21 cellular contexts compared by ENCODE assay signal in the genomic region with DNA sequence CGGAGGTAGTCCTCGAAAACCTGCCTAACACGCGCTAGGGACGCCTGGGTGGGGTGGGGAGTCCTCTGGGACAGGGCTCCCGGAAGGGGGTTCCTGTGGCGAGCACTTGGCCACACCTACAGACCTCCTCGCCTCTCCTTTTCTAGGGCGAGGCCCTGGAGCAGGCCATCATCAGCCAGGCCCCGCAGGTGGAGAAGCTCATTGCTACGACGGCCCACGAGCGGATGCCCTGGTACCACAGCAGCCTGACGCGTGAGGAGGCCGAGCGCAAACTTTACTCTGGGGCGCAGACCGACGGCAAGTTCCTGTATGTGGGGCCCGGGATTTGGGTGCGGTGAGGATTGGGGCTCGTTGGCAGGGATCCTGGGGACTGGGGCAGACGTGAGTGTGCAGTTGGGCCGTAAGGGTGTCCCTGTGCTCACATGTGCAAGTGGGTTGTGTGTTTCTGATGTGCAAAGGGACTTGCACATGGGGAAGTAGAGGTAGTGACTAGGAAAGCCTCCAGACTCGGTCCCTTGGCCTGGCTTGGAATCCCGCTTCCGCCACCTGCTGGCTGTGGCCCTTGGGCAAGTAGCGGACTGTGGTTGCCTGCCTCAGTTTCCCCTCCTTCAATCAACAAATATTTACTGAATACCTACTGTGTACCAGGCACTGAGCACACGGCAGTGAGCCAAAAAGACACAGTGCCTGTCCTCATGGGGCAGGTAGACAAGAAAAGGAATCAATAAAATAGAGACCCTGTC. TPM values are rescaled to one million over a fixed set of nuclear protein-coding genes. Genes with fewer than 3 reads are reported as not detected.
A peak's percentile ranks its signal among the peaks of the same experiment; 100 is the strongest.
DNase-seq lines count a peak whose midpoint lies in the region; ATAC-seq and TF ChIP-seq lines count a peak whose summit lies in the region.
"Had no signal": no experiment of that assay in that cellular context is flagged by ENCODE, and none has a peak within 500 bp of the region (broad histone marks: within the 10 kb centered on the region; RNA-seq: fewer than 3 reads in every experiment).

No MANE protein-coding gene starts in this region.

- peaks cover 53% of the 10 kb centered on the region for H3K4me1 Mint-ChIP-seq in activated CD4-positive, alpha-beta T cell treated with anti-CD3 and anti-CD28 coated beads, Interleukin-2, amount 10 ng/mL, durations not matched to agents 7 days and 5 days
- peaks cover 30% of the 10 kb centered on the region for H3K4me1 Mint-ChIP-seq in brain
- peaks cover 37 to 89% (median 78%) of the 10 kb centered on the region in 4 donors for H3K4me1 Mint-ChIP-seq in naive thymus-derived CD8-positive, alpha-beta T cell

- no peak for ATAC-seq in naive thymus-derived CD8-positive, alpha-beta T cell
- ATAC-seq in GM21390 (IDR thresholded peaks at IDR 0.05; ENCODE audit: unreplicated experiment): no peak
- no peak for ATAC-seq in HG03342 (IDR thresholded peaks at IDR 0.05; ENCODE audit: unreplicated experiment)
- ATAC-seq in GM18867 (IDR thresholded peaks at IDR 0.05; ENCODE audit: unreplicated experiment): no peak

- H3K4me3 ChIP-seq in Jurkat, Clone E6-1 (ENCODE audit: low read length): peak overlapping the region; percentile 37
- H3K4me3 ChIP-seq: Peyer's patch, thyroid gland had no signal

- no peaks in the 10 kb centered on the region for H3K27me3 Mint-ChIP-seq in activated CD4-positive, alpha-beta T cell treated with anti-CD3 and anti-CD28 coated beads, Interleukin-2, amount 10 ng/mL, durations not matched to agents 7 days and 5 days
- no peaks in the 10 kb centered on the region for H3K27me3 Mint-ChIP-seq in brain
- no peaks in the 10 kb centered on the region for H3K27me3 Mint-ChIP-seq in naive thymus-derived CD8-positive, alpha-beta T cell

- H3K27ac Mint-ChIP-seq in activated CD4-positive, alpha-beta T cell treated with anti-CD3 and anti-CD28 coated beads, Interleukin-2, amount 10 ng/mL, durations not matched to agents 7 days and 5 days: peak overlapping the region; percentile 57
- peak overlapping the region in 3 of 5 experiments; percentile 38 to 54 (median 41) for H3K27ac Mint-ChIP-seq in brain
- peak overlapping the region; percentile 35 to 93 (median 86) for H3K27ac Mint-ChIP-seq in naive thymus-derived CD8-positive, alpha-beta T cell

- no peak for TF ChIP-seq CTCF in brain (conservative IDR thresholded peaks at IDR 0.05)

- no peak for DNase-seq in activated CD4-positive, alpha-beta T cell treated with anti-CD3 and anti-CD28 coated beads, Interleukin-2, amount 10 ng/mL, durations not matched to agents 7 days and 5 days
- no peak for DNase-seq in activated CD4-positive, alpha-beta T cell treated with anti-CD3 and anti-CD28 coated beads, Interleukin-2, amount 50 U/mL, for 1 hour
- DNase-seq in Jurkat, Clone E6-1 (ENCODE audit: low read depth, low spot score): no peak
- no peak for DNase-seq in naive thymus-derived CD8-positive, alpha-beta T cell
- DNase-seq: 8988T; activated CD4-positive, alpha-beta T cell treated with anti-CD3 and anti-CD28 coated beads for 4 hours; amniotic stem cell; central memory CD4-positive, alpha-beta T cell; DMS79; islet precursor cell; NCI-H1694 treated with DMSO at 0.1 percent for 48 hours; NCI-H2227 treated with DMSO at 0.1 percent for 48 hours; retina; SK-N-SH; thyroid gland had no signal

- no peak overlapping the region for H3K4me3 Mint-ChIP-seq in activated CD4-positive, alpha-beta T cell treated with anti-CD3 and anti-CD28 coated beads, Interleukin-2, amount 10 ng/mL, durations not matched to agents 7 days and 5 days
- H3K4me3 Mint-ChIP-seq in brain: no peak overlapping the region
- peak overlapping the region in 3 of 10 donors; percentile 9 to 67 (median 50) for H3K4me3 Mint-ChIP-seq in naive thymus-derived CD8-positive, alpha-beta T cell

- CTCF ChIA-PET in activated CD4-positive, alpha-beta T cell treated with anti-CD3 and anti-CD28 coated beads, Interleukin-2, amount 10 ng/mL, durations not matched to agents 7 days and 5 days (lab: Charles Lee): interaction anchor here (1.0 to 4.4 kb wide), 3 partner anchors 15 to 22 kb away, joined by 5 to 29 read pairs (median 8); no protein-coding TSS in a partner anchor

- POLR2A ChIA-PET in activated CD4-positive, alpha-beta T cell treated with anti-CD3 and anti-CD28 coated beads, Interleukin-2, amount 10 ng/mL, durations not matched to agents 7 days and 5 days (lab: Charles Lee): no interaction called here
- POLR2A ChIA-PET in naive thymus-derived CD8-positive, alpha-beta T cell (lab: Charles Lee): interaction anchor here (9.5 kb wide), 1 partner anchor 12 kb away, joined by 49 read pairs; the partner anchor contains the start of gene ZAP70

- peaks cover 87% of the 10 kb centered on the region for H3K36me3 Mint-ChIP-seq in activated CD4-positive, alpha-beta T cell treated with anti-CD3 and anti-CD28 coated beads, Interleukin-2, amount 10 ng/mL, durations not matched to agents 7 days and 5 days (ENCODE audit: low read depth)
- no peaks in the 10 kb centered on the region for H3K36me3 Mint-ChIP-seq in brain
- peaks cover 9 to 98% (median 47%) of the 10 kb centered on the region in 3 donors for H3K36me3 Mint-ChIP-seq in naive thymus-derived CD8-positive, alpha-beta T cell

- peaks cover 20% of the 10 kb centered on the region for H3K9me3 Mint-ChIP-seq in activated CD4-positive, alpha-beta T cell treated with anti-CD3 and anti-CD28 coated beads, Interleukin-2, amount 10 ng/mL, durations not matched to agents 7 days and 5 days
- peaks cover 0 to 6% (median under 1%) of the 10 kb centered on the region in 5 experiments for H3K9me3 Mint-ChIP-seq in brain
- peaks cover 0 to under 1% (median 0%) of the 10 kb centered on the region in 9 donors for H3K9me3 Mint-ChIP-seq in naive thymus-derived CD8-positive, alpha-beta T cell

RNA-seq across cellular contexts. Expression of gene ZAP70, which starts 11.7 kb away (rescaled TPM):
- total RNA-seq in activated CD4-positive, alpha-beta T cell treated with anti-CD3 and anti-CD28 coated beads, Interleukin-2, amount 10 ng/mL, durations not matched to agents 7 days and 5 days: 100 to 1,000 TPM; 302 to 337 TPM
- 186 TPM for polyA plus RNA-seq in Jurkat, Clone E6-1 (2012; ENCODE audit: insufficient read depth, insufficient read length)
- polyA plus RNA-seq in brain (ENCODE audit: insufficient read depth, low read depth, low replicate concordance): not detected
- 100 to 1,000 TPM; 490 to 503 TPM for total RNA-seq in naive thymus-derived CD8-positive, alpha-beta T cell
- polyA plus RNA-seq in naive thymus-derived CD8-positive, alpha-beta T cell: 100 to 1,000 TPM; 131 to 168 (median 149) TPM
- total RNA-seq: MCF 10A had no signal

RNA-seq across cellular contexts. Expression of gene C2orf92, which starts 55.6 kb away (rescaled TPM):
- 1 to 10 TPM; 7.2 to 7.4 TPM for total RNA-seq in activated CD4-positive, alpha-beta T cell treated with anti-CD3 and anti-CD28 coated beads, Interleukin-2, amount 10 ng/mL, durations not matched to agents 7 days and 5 days
- polyA plus RNA-seq in Jurkat, Clone E6-1 (2012; ENCODE audit: insufficient read depth, insufficient read length): 0.86 TPM
- 2.0 TPM for polyA plus RNA-seq in brain (ENCODE audit: insufficient read depth, low read depth, low replicate concordance)
- 10 to 100 TPM; 18.2 to 21.2 TPM for total RNA-seq in naive thymus-derived CD8-positive, alpha-beta T cell
- 1 to 10 TPM in 1 of 3 donors, under 1 TPM in 2; 0.35 to 1.5 (median 0.68) TPM for polyA plus RNA-seq in naive thymus-derived CD8-positive, alpha-beta T cell
